In the genomic region with DNA sequence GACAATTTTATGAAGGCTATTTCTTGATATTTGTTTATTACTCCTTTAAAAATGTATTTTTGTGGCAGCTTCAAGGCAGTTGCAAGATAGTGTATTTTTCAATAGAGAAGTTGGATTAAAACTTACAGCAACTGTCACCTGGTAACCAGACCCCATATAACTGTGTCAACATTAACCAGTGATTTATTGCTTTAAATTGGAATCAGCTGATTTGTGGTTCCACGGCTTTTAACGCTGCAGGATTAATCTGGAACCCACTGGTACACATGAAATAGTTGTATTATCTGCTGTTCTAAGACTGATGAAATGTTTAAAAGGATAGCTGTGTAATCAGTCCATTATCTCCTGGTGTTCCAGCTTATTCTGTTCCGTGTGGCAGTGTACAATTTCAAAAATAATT, we compare ENCODE assay signal across 1 cellular context.
TF ChIP-seq lines count a peak whose summit lies in the region.

No MANE protein-coding gene starts in this region.

TF ChIP-seq in GM12878, 131 proteins besides CTCF, POLR2A, EP300 and RAD21:
- no peak for TF ChIP-seq TCF3 (IDR thresholded peaks at IDR 0.05; ENCODE audit: borderline replicate concordance, insufficient read depth, low read depth, low read length)
- no peak for TF ChIP-seq TCF12 (IDR thresholded peaks at IDR 0.05; ENCODE audit: low read depth, low read length)
- TF ChIP-seq STAT3 (IDR thresholded peaks at IDR 0.05; ENCODE audit: low read depth, low read length) = no peak
- TF ChIP-seq MEF2A (IDR thresholded peaks at IDR 0.05; ENCODE audit: insufficient read depth, low read depth, low read length) = no peak
- no peak for TF ChIP-seq WRNIP1 (IDR thresholded peaks at IDR 0.05; ENCODE audit: borderline replicate concordance, low read depth, low read length)
- TF ChIP-seq, protein P1, sequence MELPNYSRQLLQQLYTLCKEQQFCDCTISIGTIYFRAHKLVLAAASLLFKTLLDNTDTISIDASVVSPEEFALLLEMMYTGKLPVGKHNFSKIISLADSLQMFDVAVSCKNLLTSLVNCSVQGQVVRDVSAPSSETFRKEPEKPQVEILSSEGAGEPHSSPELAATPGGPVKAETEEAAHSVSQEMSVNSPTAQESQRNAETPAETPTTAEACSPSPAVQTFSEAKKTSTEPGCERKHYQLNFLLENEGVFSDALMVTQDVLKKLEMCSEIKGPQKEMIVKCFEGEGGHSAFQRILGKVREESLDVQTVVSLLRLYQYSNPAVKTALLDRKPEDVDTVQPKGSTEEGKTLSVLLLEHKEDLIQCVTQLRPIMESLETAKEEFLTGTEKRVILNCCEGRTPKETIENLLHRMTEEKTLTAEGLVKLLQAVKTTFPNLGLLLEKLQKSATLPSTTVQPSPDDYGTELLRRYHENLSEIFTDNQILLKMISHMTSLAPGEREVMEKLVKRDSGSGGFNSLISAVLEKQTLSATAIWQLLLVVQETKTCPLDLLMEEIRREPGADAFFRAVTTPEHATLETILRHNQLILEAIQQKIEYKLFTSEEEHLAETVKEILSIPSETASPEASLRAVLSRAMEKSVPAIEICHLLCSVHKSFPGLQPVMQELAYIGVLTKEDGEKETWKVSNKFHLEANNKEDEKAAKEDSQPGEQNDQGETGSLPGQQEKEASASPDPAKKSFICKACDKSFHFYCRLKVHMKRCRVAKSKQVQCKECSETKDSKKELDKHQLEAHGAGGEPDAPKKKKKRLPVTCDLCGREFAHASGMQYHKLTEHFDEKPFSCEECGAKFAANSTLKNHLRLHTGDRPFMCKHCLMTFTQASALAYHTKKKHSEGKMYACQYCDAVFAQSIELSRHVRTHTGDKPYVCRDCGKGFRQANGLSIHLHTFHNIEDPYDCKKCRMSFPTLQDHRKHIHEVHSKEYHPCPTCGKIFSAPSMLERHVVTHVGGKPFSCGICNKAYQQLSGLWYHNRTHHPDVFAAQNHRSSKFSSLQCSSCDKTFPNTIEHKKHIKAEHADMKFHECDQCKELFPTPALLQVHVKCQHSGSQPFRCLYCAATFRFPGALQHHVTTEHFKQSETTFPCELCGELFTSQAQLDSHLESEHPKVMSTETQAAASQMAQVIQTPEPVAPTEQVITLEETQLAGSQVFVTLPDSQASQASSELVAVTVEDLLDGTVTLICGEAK (IDR thresholded peaks at IDR 0.05; ENCODE audit: borderline replicate concordance) = no peak
